Comparison of ENCODE assay signal across 18 cellular contexts in the genomic region with DNA sequence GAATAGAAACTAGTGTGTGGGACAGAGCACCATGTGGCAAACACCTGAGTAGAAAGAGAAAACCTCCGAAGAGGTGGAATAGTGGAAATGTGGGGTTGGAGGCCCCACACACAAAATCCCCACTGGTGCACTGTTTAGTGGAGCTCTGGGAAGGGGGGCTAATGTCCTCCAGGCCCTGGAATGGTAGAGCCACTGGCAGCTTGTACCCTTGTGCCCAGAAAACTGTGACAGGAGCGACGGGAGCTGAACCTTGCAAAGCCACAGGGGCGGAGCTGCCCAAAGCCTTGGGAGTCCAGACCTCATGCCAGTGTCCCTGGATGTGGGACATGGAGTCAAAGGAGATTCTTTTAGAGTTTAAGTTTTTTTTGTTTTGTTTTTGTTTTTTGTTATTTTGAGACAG. TPM values are rescaled to one million over a fixed set of nuclear protein-coding genes. Genes with fewer than 3 reads are reported as not detected.
A peak's percentile ranks its signal among the peaks of the same experiment; 100 is the strongest.
DNase-seq lines count a peak whose midpoint lies in the region; ATAC-seq and TF ChIP-seq lines count a peak whose summit lies in the region.
"Had no signal": no experiment of that assay in that cellular context is flagged by ENCODE, and none has a peak within 500 bp of the region (broad histone marks: within the 10 kb centered on the region; RNA-seq: fewer than 3 reads in every experiment).

No MANE protein-coding gene starts in this region.

- H3K9me3 ChIP-seq in H9 (ENCODE audit: control insufficient read depth, low read depth, low read length) (no peaks in the 10 kb centered on the region), transverse colon (no peaks in the 10 kb centered on the region)
- H3K9me3 ChIP-seq: ovary, SJSA1, upper lobe of right lung had no signal

- in situ Hi-C loops in transverse colon (cut with MboI; ENCODE audit: low pct_ligation_motif_present in 1 of 4, low pct_unique_long_range_greater_than_20kb in 1 of 4, low sequenced_read_pairs in 3 of 4) = no loop called here

- peak overlapping the region; percentile 53 for H3K18ac ChIP-seq in H9 (ENCODE audit: insufficient read length, low read depth, low read length)

- no peak overlapping the region for H3K4ac ChIP-seq in H9 (ENCODE audit: low read depth, low read length)

- TF ChIP-seq POLR2A in transverse colon (IDR thresholded peaks at IDR 0.05) = no peak

- no CpG with 5 or more reads among the region's 4 CpGs for WGBS in H9 (ENCODE audit: extremely low coverage, insufficient read length, low lambda C conversion rate)
- 95 to 100% methylated on average over 1 to 4 of the region's 4 CpGs for WGBS in transverse colon (ENCODE audit: low coverage in 1 of 2), 2 donors

- H4K20me1 ChIP-seq in H9 (ENCODE audit: control insufficient read depth, insufficient read depth, insufficient read length) = no peaks in the 10 kb centered on the region

- peaks cover 84 to 96% of the 10 kb centered on the region in 2 experiments for H3K4me1 Mint-ChIP-seq in H9
- peaks cover 83% of the 10 kb centered on the region for H3K4me1 Mint-ChIP-seq in brain

- no peaks in the 10 kb centered on the region for H3K27me3 ChIP-seq in H9 (ENCODE audit: insufficient read depth, low read length)
- no peaks in the 10 kb centered on the region for H3K27me3 ChIP-seq in layer of hippocampus (ENCODE audit: control insufficient read depth, insufficient read depth, low read length)
- H3K27me3 ChIP-seq in transverse colon = no peaks in the 10 kb centered on the region
- H3K27me3 ChIP-seq: ovary, SJSA1, upper lobe of right lung had no signal

- H2AK5ac ChIP-seq in H9 (ENCODE audit: insufficient read length, low read length) = no peak overlapping the region

- H3K4me3 Mint-ChIP-seq in H9 (peak overlapping the region in 1 of 2 experiments; percentile 29; a peak in 1 of 5 replicates), brain (peak overlapping the region in 1 of 5 experiments; percentile 43)
- H3K4me3 Mint-ChIP-seq: activated naive CD8-positive, alpha-beta T cell treated with anti-CD3 and anti-CD28 coated beads, Interleukin-2, amount 10 ng/mL, durations not matched to agents 7 days and 5 days; CD4-positive, alpha-beta T cell had no signal

- no peak overlapping the region for H2BK12ac ChIP-seq in H9 (ENCODE audit: insufficient read length, low read depth, low read length)

- no peak overlapping the region for H2BK5ac ChIP-seq in H9 (ENCODE audit: insufficient read length, low read length)

- no peak overlapping the region for H2BK15ac ChIP-seq in H9 (ENCODE audit: low read depth, low read length)

- H3K56ac ChIP-seq in H9 (ENCODE audit: insufficient read length, low read depth, low read length) = no peak overlapping the region

- intact Hi-C loops in transverse colon (cut with DNase I; ENCODE audit: low total_unique reads) = no loop called here

- no peak overlapping the region for H3K4me2 ChIP-seq in H9 (ENCODE audit: insufficient read depth, insufficient read length, low read length)

- no peak overlapping the region for H4K5ac ChIP-seq in H9 (ENCODE audit: insufficient read length, low read depth, low read length)

- H3K23ac ChIP-seq in H9 (ENCODE audit: insufficient read length, low read depth, low read length) = no peak overlapping the region

- no peak overlapping the region for H2BK120ac ChIP-seq in H9 (ENCODE audit: low read depth, low read length, poor library complexity, severe bottlenecking)

- no peak for TF ChIP-seq EP300 in transverse colon (IDR thresholded peaks at IDR 0.05; ENCODE audit: low read depth)

- no peaks in the 10 kb centered on the region for H3K36me3 ChIP-seq in transverse colon
- H3K36me3 ChIP-seq: ovary, SJSA1, upper lobe of right lung had no signal

- H2AFZ ChIP-seq in H9 (ENCODE audit: low read length) = no peak overlapping the region

- H3K27me3 Mint-ChIP-seq in H9 (ENCODE audit: low read depth) = no peaks in the 10 kb centered on the region; the same call in 1 of the 2 replicates
- H3K27me3 Mint-ChIP-seq in brain = peaks cover 9% of the 10 kb centered on the region
- H3K27me3 Mint-ChIP-seq: CD4-positive, alpha-beta T cell; naive thymus-derived CD8-positive, alpha-beta T cell had no signal

- H3K36me3 Mint-ChIP-seq in H9 (ENCODE audit: insufficient read depth in 1 of 3, low read depth in 3 of 3) (no peaks in the 10 kb centered on the region), brain (no peaks in the 10 kb centered on the region)
- H3K36me3 Mint-ChIP-seq: activated naive CD8-positive, alpha-beta T cell treated with anti-CD3 and anti-CD28 coated beads, Interleukin-2, amount 10 ng/mL, durations not matched to agents 7 days and 5 days; naive thymus-derived CD8-positive, alpha-beta T cell had no signal

- H4K91ac ChIP-seq in H9 (ENCODE audit: insufficient read length, low read depth, low read length) = no peak overlapping the region

- peaks cover 3% of the 10 kb centered on the region for H3K23me2 ChIP-seq in H9 (ENCODE audit: insufficient read length, low read depth, low read length, poor library complexity, severe bottlenecking)

- peak overlapping the region; percentile 77 to 99 (median 94); a peak in 5 of 7 replicates for H3K27ac Mint-ChIP-seq in H9
- H3K27ac Mint-ChIP-seq in brain = peak overlapping the region; percentile 36 to 97 (median 86)
- H3K27ac Mint-ChIP-seq: activated naive CD8-positive, alpha-beta T cell treated with anti-CD3 and anti-CD28 coated beads, Interleukin-2, amount 10 ng/mL, durations not matched to agents 7 days and 5 days had no signal

- no peak overlapping the region for H4K8ac ChIP-seq in H9 (replicated peaks; ENCODE audit: insufficient read length, low read depth, low read length)

- H3K79me2 ChIP-seq in H9 (ENCODE audit: insufficient read depth, low read length) = no peaks in the 10 kb centered on the region

- H2BK20ac ChIP-seq in H9 (ENCODE audit: low read depth, low read length, poor library complexity, severe bottlenecking) = no peak overlapping the region

- H3K27ac ChIP-seq in H9 (ENCODE audit: insufficient read length, low read depth, low read length) (peak overlapping the region; percentile 38), layer of hippocampus (ENCODE audit: low read depth, low read length) (peak overlapping the region; percentile 43), transverse colon (peak overlapping the region in 3 of 4 donors; percentile 30 to 37 (median 32))
- H3K27ac ChIP-seq: ovary, SJSA1 had no signal

- no peak for ATAC-seq in HG03095 (IDR thresholded peaks at IDR 0.05; ENCODE audit: unreplicated experiment)
- ATAC-seq: naive thymus-derived CD8-positive, alpha-beta T cell; right cardiac atrium; upper lobe of right lung had no signal

- H3K14ac ChIP-seq in H9 (ENCODE audit: insufficient read depth, low read length) = no peak overlapping the region

- TF ChIP-seq CTCF in H9 (conservative IDR thresholded peaks at IDR 0.05) (no peak), brain (conservative IDR thresholded peaks at IDR 0.05) (no peak), transverse colon (IDR thresholded peaks at IDR 0.05) (no peak)

- no peaks in the 10 kb centered on the region for H3K79me1 ChIP-seq in H9 (ENCODE audit: insufficient read depth, low read depth, low read length, poor library complexity, severe bottlenecking)

- DNase-seq in H9 (peak; percentile 50), transverse colon (no peak), NCI-H1694 (lab: John Stamatoyannopoulos, UW) (no peak), HPDE6-E6E7 (ENCODE audit: extremely low spot score) (no peak)
- DNase-seq: activated naive CD8-positive, alpha-beta T cell treated with anti-CD3 and anti-CD28 coated beads, Interleukin-2, amount 10 ng/mL, durations not matched to agents 7 days and 5 days; CD4-positive, alpha-beta T cell; mesenchymal stem cell; NCI-H1092 treated with DMSO at 0.1 percent for 48 hours; NCI-H2081; right cardiac atrium; T-helper 2 cell; upper lobe of right lung had no signal

- H3K9ac ChIP-seq in H9 (ENCODE audit: extremely low read depth, insufficient read length, low read length) = no peak overlapping the region

- H3K4me1 ChIP-seq in H9 (ENCODE audit: insufficient read depth, low read length) (peaks cover 23% of the 10 kb centered on the region), transverse colon (peaks cover 16 to 53% (median 28%) of the 10 kb centered on the region in 4 donors)

- no peak overlapping the region for H3K4me3 ChIP-seq in transverse colon
- H3K4me3 ChIP-seq: ovary, SJSA1, upper lobe of right lung had no signal

- H3K9me3 Mint-ChIP-seq in H9 = no peaks in the 10 kb centered on the region; a peak in 1 of 5 replicates
- H3K9me3 Mint-ChIP-seq in brain = peaks cover 0 to 9% (median 0%) of the 10 kb centered on the region in 5 experiments
- H3K9me3 Mint-ChIP-seq: activated naive CD8-positive, alpha-beta T cell treated with anti-CD3 and anti-CD28 coated beads, Interleukin-2, amount 10 ng/mL, durations not matched to agents 7 days and 5 days; CD4-positive, alpha-beta T cell; naive thymus-derived CD8-positive, alpha-beta T cell had no signal

- no peak overlapping the region for H3T11ph ChIP-seq in H9 (ENCODE audit: low read length)

RNA-seq across cellular contexts. Expression of gene RNF112, which starts 50.6 kb away (rescaled TPM):
- total RNA-seq in H9 (2021) (0.81 and 1.1 TPM in 2 replicates), transverse colon (1 to 10 TPM; 2.2 to 7.2 (median 3.9) TPM)
- 14.3 TPM for polyA plus RNA-seq in brain (ENCODE audit: insufficient read depth, low read depth, low replicate concordance)
- total RNA-seq: SJSA1 had no signal
